ENCODE assay signal across 13 cellular contexts in genomic region chr14:74241611-74242005, GRCh38. TPM values are rescaled to one million over a fixed set of nuclear protein-coding genes. Genes with fewer than 3 reads are reported as not detected.
DNase-seq lines count a peak whose midpoint lies in the region; ATAC-seq and TF ChIP-seq lines count a peak whose summit lies in the region.
"Had no signal": no experiment of that assay in that cellular context is flagged by ENCODE, and none has a peak within 500 bp of the region (broad histone marks: within the 10 kb centered on the region; RNA-seq: fewer than 3 reads in every experiment).

No MANE protein-coding gene starts in this region.

- H3K4me3 ChIP-seq in WERI-Rb-1 (ENCODE audit: low read depth, low read length) (peak overlapping the region; percentile 36; the same call in 1 of the 2 replicates), hepatocyte (no peak overlapping the region), psoas muscle (peak overlapping the region; percentile 57)

- no peak for TF ChIP-seq CTCF in WERI-Rb-1 (IDR thresholded peaks at IDR 0.05; ENCODE audit: low read depth, low read length)
- no peak for TF ChIP-seq CTCF in hepatocyte (IDR thresholded peaks at IDR 0.05; ENCODE audit: poor library complexity)
- no peak for TF ChIP-seq CTCF in psoas muscle (IDR thresholded peaks at IDR 0.05)

- no peaks in the 10 kb centered on the region for H3K9me3 Mint-ChIP-seq in activated CD4-positive, alpha-beta T cell treated with anti-CD3 and anti-CD28 coated beads, Interleukin-2, amount 10 ng/mL, durations not matched to agents 24 days and 14 days

- H3K27me3 Mint-ChIP-seq in activated CD4-positive, alpha-beta T cell treated with anti-CD3 and anti-CD28 coated beads, Interleukin-2, amount 10 ng/mL, durations not matched to agents 24 days and 14 days: peaks cover 82% of the 10 kb centered on the region

- intact Hi-C loops in activated CD4-positive, alpha-beta T cell treated with anti-CD3 and anti-CD28 coated beads, Interleukin-2, amount 10 ng/mL, durations not matched to agents 24 days and 14 days (cut with micrococcal nuclease): no loop called here
- intact Hi-C loops in psoas muscle (cut with DNase I): no loop called here

- peak overlapping the region; percentile 50 for H3K4me3 Mint-ChIP-seq in activated CD4-positive, alpha-beta T cell treated with anti-CD3 and anti-CD28 coated beads, Interleukin-2, amount 10 ng/mL, durations not matched to agents 24 days and 14 days

- H3K79me2 ChIP-seq in hepatocyte: no peaks in the 10 kb centered on the region

- peaks cover 15% of the 10 kb centered on the region for H3K4me1 ChIP-seq in hepatocyte (ENCODE audit: insufficient read depth)
- peaks cover 23% of the 10 kb centered on the region for H3K4me1 ChIP-seq in psoas muscle

- peaks cover 27% of the 10 kb centered on the region for H3K27me3 ChIP-seq in WERI-Rb-1 (ENCODE audit: insufficient read depth, low read depth, severe bottlenecking)
- peaks cover 99% of the 10 kb centered on the region for H3K27me3 ChIP-seq in hepatocyte
- H3K27me3 ChIP-seq in psoas muscle (ENCODE audit: insufficient read depth in 3 of 3, low read length in 2 of 3): peaks cover 0 to 89% (median 52%) of the 10 kb centered on the region in 3 donors

- H3K9me3 ChIP-seq in WERI-Rb-1 (ENCODE audit: severe bottlenecking) (peaks cover 3% of the 10 kb centered on the region), hepatocyte (ENCODE audit: low read depth) (no peaks in the 10 kb centered on the region), psoas muscle (no peaks in the 10 kb centered on the region)
- H3K9me3 ChIP-seq: tibial nerve had no signal

- no peak overlapping the region for H3K27ac Mint-ChIP-seq in activated CD4-positive, alpha-beta T cell treated with anti-CD3 and anti-CD28 coated beads, Interleukin-2, amount 10 ng/mL, durations not matched to agents 24 days and 14 days

- peaks cover 7% of the 10 kb centered on the region for H3K4me1 Mint-ChIP-seq in activated CD4-positive, alpha-beta T cell treated with anti-CD3 and anti-CD28 coated beads, Interleukin-2, amount 10 ng/mL, durations not matched to agents 24 days and 14 days

- no peak for DNase-seq in activated CD4-positive, alpha-beta T cell treated with anti-CD3 and anti-CD28 coated beads, Interleukin-2, amount 10 ng/mL, durations not matched to agents 24 days and 14 days
- no peak for DNase-seq in activated CD4-positive, alpha-beta T cell treated with anti-CD3 and anti-CD28 coated beads, Interleukin-2, amount 50 U/mL, for 4 hours
- DNase-seq in WERI-Rb-1: no peak
- no peak for DNase-seq in hepatocyte (ENCODE audit: low spot score)
- DNase-seq in psoas muscle: no peak
- DNase-seq in NOMO-1 treated with DMSO at 0.1 percent for 48 hours (lab: John Stamatoyannopoulos, UW; ENCODE audit: unreplicated experiment): no peak
- DNase-seq: effector CD8-positive, alpha-beta T cell had no signal

- WGBS in hepatocyte (ENCODE audit: low lambda C conversion rate, missing lambda C conversion rate): 14% methylated on average over 16 of the region's 16 CpGs
- 7 to 10% (median 9%) methylated on average over 16 of the region's 16 CpGs for WGBS in psoas muscle, 3 donors

- H3K27ac ChIP-seq in WERI-Rb-1 (no peak overlapping the region), hepatocyte (no peak overlapping the region), psoas muscle (no peak overlapping the region)
- H3K27ac ChIP-seq: KMS-11, tibial nerve had no signal

- H3K36me3 ChIP-seq in WERI-Rb-1 (no peaks in the 10 kb centered on the region), hepatocyte (replicated peaks; ENCODE audit: insufficient read depth, low read depth) (no peaks in the 10 kb centered on the region), psoas muscle (ENCODE audit: insufficient read depth in 1 of 2, low read depth in 1 of 2) (no peaks in the 10 kb centered on the region)
- H3K36me3 ChIP-seq: tibial nerve had no signal

- H2AFZ ChIP-seq in hepatocyte: peak overlapping the region; percentile 78

- H3K4me2 ChIP-seq in hepatocyte: peak overlapping the region; percentile 73
- H3K4me2 ChIP-seq: KMS-11 had no signal

- no peaks in the 10 kb centered on the region for H4K20me1 ChIP-seq in hepatocyte (ENCODE audit: insufficient read depth, poor library complexity, severe bottlenecking)

- peaks cover 3% of the 10 kb centered on the region for H3K36me3 Mint-ChIP-seq in activated CD4-positive, alpha-beta T cell treated with anti-CD3 and anti-CD28 coated beads, Interleukin-2, amount 10 ng/mL, durations not matched to agents 24 days and 14 days (ENCODE audit: low read depth)

- H3K9me2 ChIP-seq in hepatocyte (replicated peaks; ENCODE audit: insufficient read depth): no peaks in the 10 kb centered on the region

- no peak for ATAC-seq in psoas muscle
- no peak for ATAC-seq in HG03565 (IDR thresholded peaks at IDR 0.05; ENCODE audit: unreplicated experiment)
- ATAC-seq in GM21381 (IDR thresholded peaks at IDR 0.05; ENCODE audit: unreplicated experiment): no peak
- ATAC-seq: sciatic nerve had no signal

RNA-seq across cellular contexts. Expression of gene VSX2, which starts 2.4 kb away (rescaled TPM):
- total RNA-seq in activated CD4-positive, alpha-beta T cell treated with anti-CD3 and anti-CD28 coated beads, Interleukin-2, amount 10 ng/mL, durations not matched to agents 24 days and 14 days: not detected in 2 replicates
- total RNA-seq in hepatocyte (not detected in 2 replicates), psoas muscle (not detected)
- polyA plus RNA-seq in hepatocyte (not detected in 2 replicates), psoas muscle (not detected)
- total RNA-seq: lung microvascular endothelial cell, sciatic nerve, tibial nerve had no signal
